10 cellular contexts compared by ENCODE assay signal in genomic region chr1:21938791-21939538, GRCh38. TPM values are rescaled to one million over a fixed set of nuclear protein-coding genes. Genes with fewer than 3 reads are reported as not detected.
DNase-seq lines count a peak whose midpoint lies in the region; ATAC-seq and TF ChIP-seq lines count a peak whose summit lies in the region.
"Had no signal": no experiment of that assay in that cellular context is flagged by ENCODE, and none has a peak within 500 bp of the region (broad histone marks: within the 10 kb centered on the region; RNA-seq: fewer than 3 reads in every experiment).

No MANE protein-coding gene starts in this region.

- no peak for TF ChIP-seq RAD21 in SK-N-SH (IDR thresholded peaks at IDR 0.05; ENCODE audit: low read length)

- H3K4me1 ChIP-seq in SK-N-SH (ENCODE audit: control insufficient read depth in 1 of 2, insufficient read depth in 2 of 2, low read depth in 1 of 2, low read length in 1 of 2) (peaks cover 24 to 39% of the 10 kb centered on the region in 2 experiments; a peak in 3 of 4 replicates), lung (ENCODE audit: control insufficient read depth in 2 of 2, insufficient read depth in 2 of 2, low read length in 2 of 2) (peaks cover 22 to 26% of the 10 kb centered on the region in 2 donors), subcutaneous abdominal adipose tissue (ENCODE audit: control insufficient read depth in 5 of 5, insufficient read depth in 5 of 5, low read length in 5 of 5) (peaks cover 17 to 62% (median 57%) of the 10 kb centered on the region in 5 donors)

- H3K36me3 ChIP-seq in SK-N-SH (replicated peaks in 1 of 2; ENCODE audit: control insufficient read depth in 1 of 2, insufficient read depth in 2 of 2, low read length in 1 of 2), result no peaks in the 10 kb centered on the region
- no peaks in the 10 kb centered on the region for H3K36me3 ChIP-seq in brain microvascular endothelial cell (replicated peaks)
- H3K36me3 ChIP-seq in lung (ENCODE audit: control insufficient read depth in 2 of 2, insufficient read depth in 2 of 2, low read length in 2 of 2), result no peaks in the 10 kb centered on the region
- peaks cover 0 to 4% (median 0%) of the 10 kb centered on the region in 5 donors for H3K36me3 ChIP-seq in subcutaneous abdominal adipose tissue (ENCODE audit: control insufficient read depth in 5 of 5, insufficient read depth in 5 of 5, low read length in 5 of 5)

- peaks cover 32% of the 10 kb centered on the region for H3F3A ChIP-seq in SK-N-SH (replicated peaks; ENCODE audit: insufficient read depth)

- peak overlapping the region; percentile 82 for H2AFZ ChIP-seq in SK-N-SH (ENCODE audit: low read depth)

- H4K20me1 ChIP-seq in SK-N-SH (ENCODE audit: insufficient read depth), result no peaks in the 10 kb centered on the region

- peak overlapping the region; percentile 54 for H3K9ac ChIP-seq in SK-N-SH
- H3K9ac ChIP-seq in subcutaneous abdominal adipose tissue (ENCODE audit: low read length in 5 of 5), result peak overlapping the region in 3 of 5 donors; percentile 10 to 48 (median 43)

- no peaks in the 10 kb centered on the region for H3K9me2 ChIP-seq in SK-N-SH

- peak overlapping the region; percentile 39; the same call in 1 of the 2 replicates for H3K4me2 ChIP-seq in SK-N-SH

- no peaks in the 10 kb centered on the region for H3K9me3 ChIP-seq in SK-N-SH
- H3K9me3 ChIP-seq in lung (ENCODE audit: control insufficient read depth in 2 of 2, insufficient read depth in 1 of 2, low read length in 1 of 2), result no peaks in the 10 kb centered on the region
- H3K9me3 ChIP-seq in subcutaneous abdominal adipose tissue (ENCODE audit: control insufficient read depth in 5 of 5, low read length in 5 of 5), result no peaks in the 10 kb centered on the region

- DNase-seq in SK-N-SH (no peak), brain microvascular endothelial cell (no peak), lung (ENCODE audit: low spot score) (no peak), anterior cingulate cortex (lab: John Stamatoyannopoulos, UW) (no peak)
- DNase-seq: MM.1S had no signal

- peaks cover 29% of the 10 kb centered on the region for H3K79me2 ChIP-seq in SK-N-SH (ENCODE audit: insufficient read depth)

- H3K4me3 ChIP-seq in SK-N-SH (ENCODE audit: low read depth in 2 of 2, low read length in 1 of 2) (no peak overlapping the region), brain microvascular endothelial cell (ENCODE audit: low read depth, low read length) (no peak overlapping the region), lung (no peak overlapping the region), subcutaneous abdominal adipose tissue (ENCODE audit: low read depth in 1 of 5, low read length in 5 of 5) (peak overlapping the region in 2 of 5 donors; percentile 11 to 20)
- H3K4me3 ChIP-seq: GM12878 had no signal

- no peak for TF ChIP-seq CTCF in SK-N-SH (IDR thresholded peaks at IDR 0.05)
- TF ChIP-seq CTCF in brain microvascular endothelial cell (IDR thresholded peaks at IDR 0.05; ENCODE audit: low read depth, low read length, missing control alignments), result no peak
- no peak for TF ChIP-seq CTCF in lung (IDR thresholded peaks at IDR 0.05; ENCODE audit: control extremely low read depth, extremely low read depth)

- H3K27me3 ChIP-seq in SK-N-SH (ENCODE audit: insufficient read depth) (no peaks in the 10 kb centered on the region), brain microvascular endothelial cell (replicated peaks) (no peaks in the 10 kb centered on the region), lung (ENCODE audit: control insufficient read depth, insufficient read depth) (no peaks in the 10 kb centered on the region), subcutaneous abdominal adipose tissue (ENCODE audit: control insufficient read depth in 5 of 5, insufficient read depth in 4 of 5, low read length in 5 of 5) (no peaks in the 10 kb centered on the region)

- WGBS in SK-N-SH (ENCODE audit: low lambda C conversion rate), result 70% methylated on average over 7 of the region's 10 CpGs
- WGBS in lung, 2 donors, result 63 to 65% methylated on average over 10 of the region's 10 CpGs

- peak overlapping the region in 1 of 2 experiments; percentile 83; a peak in 2 of 4 replicates for H3K27ac ChIP-seq in SK-N-SH (ENCODE audit: low read depth in 2 of 2, low read length in 1 of 2)
- peak overlapping the region; percentile 37 for H3K27ac ChIP-seq in brain microvascular endothelial cell
- H3K27ac ChIP-seq in lung (ENCODE audit: low read depth in 1 of 2, low read length in 1 of 2), result peak overlapping the region; percentile 72 to 77
- H3K27ac ChIP-seq in subcutaneous abdominal adipose tissue (ENCODE audit: low read depth, low read length), result peak overlapping the region; percentile 95

- no peak for TF ChIP-seq EP300 in SK-N-SH (IDR thresholded peaks at IDR 0.05; ENCODE audit: borderline replicate concordance in 1 of 2, low read depth in 1 of 2, low read length in 1 of 2)

- CTCF ChIA-PET in SK-N-SH (lab: Yijun Ruan, JAX), result interaction anchor here (0.8 to 1.7 kb wide), 7 partner anchors 13 to 86 kb away, joined by 3 to 7 read pairs (median 4); no protein-coding TSS in a partner anchor

- in situ Hi-C loops in brain microvascular endothelial cell (cut with HindIII; ENCODE audit: low pct_ligation_motif_present, low sequenced_read_pairs), result no loop called here

- ATAC-seq in SK-N-SH treated with all-trans-retinoic acid at 6 μM for 48 hours (no peak), lung (ENCODE audit: insufficient read depth, low FRiP score) (no peak), HG03354 (IDR thresholded peaks at IDR 0.05; ENCODE audit: poor library complexity, severe bottlenecking, unreplicated experiment) (no peak), HG03521 (IDR thresholded peaks at IDR 0.05; ENCODE audit: unreplicated experiment) (no peak)

- POLR2A ChIA-PET in SK-N-SH (lab: Yijun Ruan, JAX), result interaction anchor here (0.6 kb wide), 1 partner anchor 822 kb away, joined by 3 read pairs; no protein-coding TSS in a partner anchor

TF ChIP-seq in SK-N-SH, 30 proteins besides CTCF, POLR2A, EP300 and RAD21 (continues in another document):
- TF ChIP-seq POLR2AphosphoS5 (IDR thresholded peaks at IDR 0.05; ENCODE audit: low read depth, low read length) (no peak), YY1 (IDR thresholded peaks at IDR 0.05; ENCODE audit: low read depth) (no peak), FOXM1 (IDR thresholded peaks at IDR 0.05; ENCODE audit: low read depth) (no peak), ELF1 (IDR thresholded peaks at IDR 0.05) (no peak)

TF ChIP-seq in SK-N-SH treated with all-trans-retinoic acid at 6 μM for 48 hours, 23 proteins besides CTCF, POLR2A, EP300 and RAD21:
- no peak for TF ChIP-seq TOX (CRISPR knock-in tag; IDR thresholded peaks at IDR 0.05; ENCODE audit: borderline replicate concordance)
- no peak for TF ChIP-seq PATZ1 (CRISPR knock-in tag; IDR thresholded peaks at IDR 0.05; ENCODE audit: borderline replicate concordance)
- no peak for TF ChIP-seq OSR1 (CRISPR knock-in tag; IDR thresholded peaks at IDR 0.05)
- TF ChIP-seq POU6F1 (CRISPR knock-in tag; IDR thresholded peaks at IDR 0.05; ENCODE audit: borderline replicate concordance, low read depth), result no peak
- no peak for TF ChIP-seq TCF4 (CRISPR knock-in tag; IDR thresholded peaks at IDR 0.05; ENCODE audit: borderline replicate concordance)

RNA-seq across cellular contexts. Expression of gene HSPG2, which starts 1.9 kb away (rescaled TPM):
- 10.7 and 28.9 TPM in 2 replicates for polyA plus RNA-seq in SK-N-SH (2012; rRNA removed)
- 10.2 and 22.9 TPM in 2 replicates for polyA plus RNA-seq in SK-N-SH (2012; cell fraction: cytosol; rRNA removed)
- 112 and 128 TPM in 2 replicates for polyA plus RNA-seq in SK-N-SH (2012; cell fraction: nucleus; rRNA removed)
- 100 to 1,000 TPM; 180 to 335 TPM for total RNA-seq in lung
- 100 to 1,000 TPM in 1 of 2 donors, 10 to 100 TPM in 1; 58.0 to 100 TPM for polyA plus RNA-seq in lung

RNA-seq across cellular contexts. Expression of gene CELA3B, which starts 37.9 kb away (rescaled TPM):
- polyA plus RNA-seq in SK-N-SH (2012; rRNA removed) (not detected in 2 replicates), lung (under 1 TPM; 0.18 to 0.37 TPM)
- not detected in 2 replicates for polyA plus RNA-seq in SK-N-SH (2012; cell fraction: cytosol; rRNA removed)
- polyA plus RNA-seq in SK-N-SH (2012; cell fraction: nucleus; rRNA removed), result not detected in 2 replicates
- total RNA-seq in lung, result 1 to 10 TPM in 1 of 2 donors, not detected in 1; 6.7 TPM
- polyA plus RNA-seq: GM12878 had no signal
